Comparison of ENCODE assay signal across 21 cellular contexts in genomic region chr9:88809371-88809770, GRCh38.
A peak's percentile ranks its signal among the peaks of the same experiment; 100 is the strongest.
DNase-seq lines count a peak whose midpoint lies in the region; FAIRE-seq and TF ChIP-seq lines count a peak whose summit lies in the region.
"Had no signal": no experiment of that assay in that cellular context is flagged by ENCODE, and none has a peak within 500 bp of the region (broad histone marks: within the 10 kb centered on the region; RNA-seq: fewer than 3 reads in every experiment).

No MANE protein-coding gene starts in this region.

- no peaks in the 10 kb centered on the region for H4K20me1 ChIP-seq in GM23248 (ENCODE audit: insufficient read depth)

- peak; percentile 91 for FAIRE-seq in endometrium (lab: Jason Lieb, UNC)

- H3K4me3 ChIP-seq in SJSA1 (no peak overlapping the region), uterus (no peak overlapping the region), GM23248 (no peak overlapping the region)
- H3K4me3 ChIP-seq: left lung, mucosa of descending colon, skin epidermis had no signal

- TF ChIP-seq POLR2A in uterus (IDR thresholded peaks at IDR 0.05), result no peak

- no peaks in the 10 kb centered on the region for H3K9me2 ChIP-seq in GM23248 (ENCODE audit: insufficient read depth)

- 0 out of 2 replicates have a peak, but pooled peaks cover 2% of the 10 kb centered on the region for H3F3A ChIP-seq in GM23248 (ENCODE audit: insufficient read depth)

- in situ Hi-C loops in GM23248 (cut with MboI), result no loop called here

- no peaks in the 10 kb centered on the region for H3K27me3 ChIP-seq in SJSA1 (replicated peaks)
- H3K27me3 ChIP-seq in uterus, result no peaks in the 10 kb centered on the region
- H3K27me3 ChIP-seq in GM23248 (replicated peaks; ENCODE audit: insufficient read depth), result no peaks in the 10 kb centered on the region

- DNase-seq in SJSA1 (ENCODE audit: low read depth in 1 of 2, low spot score in 2 of 2) (peak in 1 of 2 experiments; percentile 40), iris pigment epithelial cell (ENCODE audit: low read depth) (peak; percentile 26), uterus (peak in 1 of 2 donors; percentile 74), NCI-H1694 (lab: John Stamatoyannopoulos, UW) (no peak), GM23248 (no peak), DMS53 (lab: John Stamatoyannopoulos, UW) (no peak)
- DNase-seq: activated naive CD4-positive, alpha-beta T cell treated with anti-CD3 and anti-CD28 coated beads for 36 hours; activated T-cell treated with anti-CD3 and anti-CD28 coated beads, Interleukin-2, amount 50 U/mL, for 4 hours; anterior cingulate cortex; caudate nucleus; CD8-positive, alpha-beta T cell; KG1; left lung; mucosa of descending colon; NCI-H1694 treated with DMSO at 0.1 percent for 48 hours; SHP77; stimulated activated CD4-positive, alpha-beta T cell treated with anti-CD3 and anti-CD28 coated beads, Interleukin-2, amount 100 ng/mL, for 24 hours; stimulated activated naive B cell treated with anti-CD40 and anti-IgM and Interleukin-4, amounts not matched to agents 10 μg/mL and 1 μg/mL and 100 μg/mL, for 72 hours; T-helper 1 cell had no signal

- no peak overlapping the region for H3K4me2 ChIP-seq in GM23248 (ENCODE audit: unreplicated experiment)

- no peaks in the 10 kb centered on the region for H3K79me2 ChIP-seq in GM23248 (ENCODE audit: insufficient read depth)

- H3K27ac ChIP-seq in SJSA1 (peak overlapping the region; percentile 49; the same call in 1 of the 2 replicates), uterus (peak overlapping the region; percentile 36 to 53), GM23248 (no peak overlapping the region)
- H3K27ac ChIP-seq: left lung, skin epidermis had no signal

- no peak overlapping the region for H3K9ac ChIP-seq in GM23248

- TF ChIP-seq CTCF in uterus (IDR thresholded peaks at IDR 0.05), result no peak

- no peaks in the 10 kb centered on the region for H3K36me3 ChIP-seq in SJSA1
- no peaks in the 10 kb centered on the region for H3K36me3 ChIP-seq in uterus
- H3K36me3 ChIP-seq in GM23248 (ENCODE audit: low read depth), result no peaks in the 10 kb centered on the region
- H3K36me3 ChIP-seq: left lung had no signal

- H3K4me1 ChIP-seq in SJSA1 (replicated peaks) (peaks cover 17% of the 10 kb centered on the region), uterus (no peaks in the 10 kb centered on the region), GM23248 (ENCODE audit: insufficient read depth) (peaks cover 8% of the 10 kb centered on the region)
- H3K4me1 ChIP-seq: left lung had no signal

- 79 to 88% methylated on average over 4 of the region's 4 CpGs for WGBS in GM23248 (ENCODE audit: low coverage in 1 of 2, low lambda C conversion rate in 2 of 2, missing lambda C conversion rate in 2 of 2), 2 experiments

- H2AFZ ChIP-seq in GM23248, result no peak overlapping the region

- intact Hi-C loops in uterus (cut with DNase I; ENCODE audit: low total_unique reads), result no loop called here

- H3K9me3 ChIP-seq in SJSA1 (replicated peaks) (no peaks in the 10 kb centered on the region), uterus (no peaks in the 10 kb centered on the region), GM23248 (ENCODE audit: low read depth) (no peaks in the 10 kb centered on the region)
- H3K9me3 ChIP-seq: left lung, mucosa of descending colon had no signal
